ENCODE assay signal across 8 cellular contexts in genomic region chr11:65382804-65383368, GRCh38. TPM values are rescaled to one million over a fixed set of nuclear protein-coding genes. Genes with fewer than 3 reads are reported as not detected.
DNase-seq lines count a peak whose midpoint lies in the region; ATAC-seq and TF ChIP-seq lines count a peak whose summit lies in the region.

No MANE protein-coding gene starts in this region.

- peaks cover 71% of the 10 kb centered on the region for H3K4me1 ChIP-seq in lower lobe of right lung
- H3K4me1 ChIP-seq in upper lobe of right lung: peaks cover 63% of the 10 kb centered on the region

- peak overlapping the region; percentile 89 for H3K27ac ChIP-seq in adipose tissue (ENCODE audit: low read depth, low read length)
- peak overlapping the region; percentile 98 for H3K27ac ChIP-seq in lower lobe of right lung
- H3K27ac ChIP-seq in upper lobe of right lung: peak overlapping the region; percentile 98

- H3K9me3 ChIP-seq in lower lobe of right lung (no peaks in the 10 kb centered on the region), upper lobe of right lung (no peaks in the 10 kb centered on the region)

- no peak for TF ChIP-seq CTCF in lower lobe of right lung (IDR thresholded peaks at IDR 0.05)
- no peak for TF ChIP-seq CTCF in upper lobe of right lung (IDR thresholded peaks at IDR 0.05)

- peak overlapping the region; percentile 66 for H3K4me3 ChIP-seq in lower lobe of right lung
- peak overlapping the region; percentile 57 for H3K4me3 ChIP-seq in upper lobe of right lung

- H3K36me3 ChIP-seq in lower lobe of right lung (no peaks in the 10 kb centered on the region), upper lobe of right lung (no peaks in the 10 kb centered on the region)

- ATAC-seq in lower lobe of right lung (no peak), upper lobe of right lung (no peak)

- intact Hi-C loops in lower lobe of right lung (cut with DNase I) (no loop called here), upper lobe of right lung (cut with DNase I) (no loop called here)

- WGBS in adipose tissue, 3 donors: 10 to 17% (median 11%) methylated on average over 12 of the region's 12 CpGs

- DNase-seq in stimulated activated CD4-positive, alpha-beta T cell treated with anti-CD3 and anti-CD28 coated beads, Interleukin-15, amount 100 ng/mL, for 24 hours: peak; percentile 23
- DNase-seq in stimulated activated CD4-positive, alpha-beta T cell treated with anti-CD3 and anti-CD28 coated beads, Interleukin-12 subunit alpha, Interleukin-12 subunit beta, amount 100 ng/mL, for 4 hours: no peak
- DNase-seq in lower lobe of right lung (peak; percentile 91), upper lobe of right lung (peak; percentile 93), CD1c-positive myeloid dendritic cell (ENCODE audit: extremely low spot score) (no peak), mucosa of gallbladder (ENCODE audit: low spot score) (no peak), NCI-H2029 treated with DMSO at 0.1 percent for 48 hours (lab: John Stamatoyannopoulos, UW) (no peak)

- no peaks in the 10 kb centered on the region for H3K27me3 ChIP-seq in lower lobe of right lung (ENCODE audit: low read depth)
- H3K27me3 ChIP-seq in upper lobe of right lung: no peaks in the 10 kb centered on the region

RNA-seq across cellular contexts. Expression of gene SLC25A45, which starts 0.4 kb away (rescaled TPM):
- 10 to 100 TPM in 1 of 3 donors, 1 to 10 TPM in 2; 7.2 to 18.5 (median 8.2) TPM for polyA plus RNA-seq in adipose tissue
- 13.0 TPM for total RNA-seq in lower lobe of right lung
- 11.5 TPM for total RNA-seq in upper lobe of right lung
- 7.1 TPM for total RNA-seq in mucosa of gallbladder

RNA-seq across cellular contexts. Expression of gene FRMD8, which starts 3.6 kb away (rescaled TPM):
- 10 to 100 TPM; 16.5 to 30.6 (median 17.3) TPM for polyA plus RNA-seq in adipose tissue
- total RNA-seq in lower lobe of right lung (22.6 TPM), upper lobe of right lung (37.1 TPM), mucosa of gallbladder (40.8 TPM)

RNA-seq across cellular contexts. Expression of gene TIGD3, which starts 28.3 kb away (rescaled TPM):
- polyA plus RNA-seq in adipose tissue: under 1 TPM; 0.04 to 0.45 (median 0.08) TPM
- total RNA-seq in lower lobe of right lung (0.18 TPM), upper lobe of right lung (0.43 TPM), mucosa of gallbladder (0.29 TPM)

RNA-seq across cellular contexts. Expression of gene NEAT1, which starts 39.7 kb away (rescaled TPM):
- 1,000 to 10,000 TPM in 1 of 3 donors, 100 to 1,000 TPM in 2; 598 to 1,041 (median 691) TPM for polyA plus RNA-seq in adipose tissue
- 980 TPM for total RNA-seq in lower lobe of right lung
- 1,120 TPM for total RNA-seq in upper lobe of right lung
- 1,012 TPM for total RNA-seq in mucosa of gallbladder

RNA-seq across cellular contexts. Expression of gene DPF2, which starts 49.2 kb away (rescaled TPM):
- polyA plus RNA-seq in adipose tissue: 10 to 100 TPM; 15.7 to 25.3 (median 20.2) TPM
- total RNA-seq in lower lobe of right lung: 45.8 TPM
- 53.7 TPM for total RNA-seq in upper lobe of right lung
- total RNA-seq in mucosa of gallbladder: 62.6 TPM

Comparison
In these comparisons a context has a peak if more than half of its experiments do, and no peak if none do; other contexts are left out.
1. DNase-seq: peak in stimulated activated CD4-positive, alpha-beta T cell treated with anti-CD3 and anti-CD28 coated beads, Interleukin-15, amount 100 ng/mL, for 24 hours (single experiment), lower lobe of right lung (single experiment) and upper lobe of right lung (single experiment); none in stimulated activated CD4-positive, alpha-beta T cell treated with anti-CD3 and anti-CD28 coated beads, Interleukin-12 subunit alpha, Interleukin-12 subunit beta, amount 100 ng/mL, for 4 hours (single experiment), CD1c-positive myeloid dendritic cell (single experiment), mucosa of gallbladder (single experiment) and NCI-H2029 treated with DMSO at 0.1 percent for 48 hours (single experiment).
2. Peak in every context shown above with its lines, with median percentiles within 50 percentile points of each other: H3K27ac ChIP-seq.